In the genomic region with DNA sequence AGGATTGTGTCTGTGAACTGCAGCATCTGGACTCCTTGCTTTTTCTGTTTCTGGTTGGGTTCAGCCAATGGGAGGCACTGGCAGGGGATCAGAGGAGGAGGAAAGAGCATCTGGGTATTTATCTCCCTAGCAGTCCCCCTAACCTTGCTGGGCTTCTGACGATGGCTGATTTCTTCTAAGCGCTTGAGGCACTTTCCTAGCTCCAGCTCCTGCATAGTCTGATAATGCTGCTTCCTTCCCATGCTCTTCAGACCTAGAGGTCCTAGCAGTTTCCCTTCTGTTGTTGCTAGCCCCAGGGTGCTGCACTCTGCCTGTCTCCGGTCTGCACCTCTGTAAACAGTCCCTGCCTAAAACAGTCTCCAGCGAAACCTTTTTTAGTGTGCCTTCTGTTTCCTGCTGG, we compare ENCODE assay signal across 2 cellular contexts.
TF ChIP-seq lines count a peak whose summit lies in the region.

No MANE protein-coding gene starts in this region.

TF ChIP-seq in H1, 55 proteins besides CTCF, POLR2A, EP300 and RAD21:
- TF ChIP-seq NANOG (IDR thresholded peaks at IDR 0.05; ENCODE audit: insufficient read depth, low read depth, low read length, poor library complexity, severe bottlenecking) (no peak), EZH2 (IDR thresholded peaks at IDR 0.05; ENCODE audit: low read depth, low read length, severe bottlenecking) (no peak), SUZ12 (IDR thresholded peaks at IDR 0.05; ENCODE audit: low read length) (no peak), BACH1 (IDR thresholded peaks at IDR 0.05; ENCODE audit: low read length) (no peak), EGR1 (IDR thresholded peaks at IDR 0.05; ENCODE audit: borderline replicate concordance, low read depth, low read length) (no peak), FOSL1 (IDR thresholded peaks at IDR 0.05; ENCODE audit: insufficient read depth, low read depth, low read length) (no peak), ATF2 (IDR thresholded peaks at IDR 0.05; ENCODE audit: low read length) (no peak)

TF ChIP-seq in HepG2, 621 proteins besides CTCF, POLR2A, EP300 and RAD21:
- TF ChIP-seq, protein P1, sequence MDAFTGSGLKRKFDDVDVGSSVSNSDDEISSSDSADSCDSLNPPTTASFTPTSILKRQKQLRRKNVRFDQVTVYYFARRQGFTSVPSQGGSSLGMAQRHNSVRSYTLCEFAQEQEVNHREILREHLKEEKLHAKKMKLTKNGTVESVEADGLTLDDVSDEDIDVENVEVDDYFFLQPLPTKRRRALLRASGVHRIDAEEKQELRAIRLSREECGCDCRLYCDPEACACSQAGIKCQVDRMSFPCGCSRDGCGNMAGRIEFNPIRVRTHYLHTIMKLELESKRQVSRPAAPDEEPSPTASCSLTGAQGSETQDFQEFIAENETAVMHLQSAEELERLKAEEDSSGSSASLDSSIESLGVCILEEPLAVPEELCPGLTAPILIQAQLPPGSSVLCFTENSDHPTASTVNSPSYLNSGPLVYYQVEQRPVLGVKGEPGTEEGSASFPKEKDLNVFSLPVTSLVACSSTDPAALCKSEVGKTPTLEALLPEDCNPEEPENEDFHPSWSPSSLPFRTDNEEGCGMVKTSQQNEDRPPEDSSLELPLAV (CRISPR knock-in tag; conservative IDR thresholded peaks at IDR 0.05; ENCODE audit: low read depth), result no peak
- TF ChIP-seq, protein P2, sequence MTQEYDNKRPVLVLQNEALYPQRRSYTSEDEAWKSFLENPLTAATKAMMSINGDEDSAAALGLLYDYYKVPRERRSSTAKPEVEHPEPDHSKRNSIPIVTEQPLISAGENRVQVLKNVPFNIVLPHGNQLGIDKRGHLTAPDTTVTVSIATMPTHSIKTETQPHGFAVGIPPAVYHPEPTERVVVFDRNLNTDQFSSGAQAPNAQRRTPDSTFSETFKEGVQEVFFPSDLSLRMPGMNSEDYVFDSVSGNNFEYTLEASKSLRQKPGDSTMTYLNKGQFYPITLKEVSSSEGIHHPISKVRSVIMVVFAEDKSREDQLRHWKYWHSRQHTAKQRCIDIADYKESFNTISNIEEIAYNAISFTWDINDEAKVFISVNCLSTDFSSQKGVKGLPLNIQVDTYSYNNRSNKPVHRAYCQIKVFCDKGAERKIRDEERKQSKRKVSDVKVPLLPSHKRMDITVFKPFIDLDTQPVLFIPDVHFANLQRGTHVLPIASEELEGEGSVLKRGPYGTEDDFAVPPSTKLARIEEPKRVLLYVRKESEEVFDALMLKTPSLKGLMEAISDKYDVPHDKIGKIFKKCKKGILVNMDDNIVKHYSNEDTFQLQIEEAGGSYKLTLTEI (CRISPR knock-in tag; conservative IDR thresholded peaks at IDR 0.05), result no peak
- TF ChIP-seq TEAD3 (CRISPR knock-in tag; optimal IDR thresholded peaks at IDR 0.05; ENCODE audit: borderline replicate concordance) (no peak), TSC22D2 (CRISPR knock-in tag; IDR thresholded peaks at IDR 0.05; ENCODE audit: borderline replicate concordance) (no peak), CBX1 (IDR thresholded peaks at IDR 0.05; ENCODE audit: low read depth) (no peak), LRRFIP1 (CRISPR knock-in tag; conservative IDR thresholded peaks at IDR 0.05) (no peak), CHD4 (IDR thresholded peaks at IDR 0.05; ENCODE audit: borderline replicate concordance, low read length) (no peak), TIGD3 (CRISPR knock-in tag; IDR thresholded peaks at IDR 0.05; ENCODE audit: borderline replicate concordance) (no peak), ZNF367 (CRISPR knock-in tag; IDR thresholded peaks at IDR 0.05; ENCODE audit: borderline replicate concordance) (no peak), SP140L (CRISPR knock-in tag; IDR thresholded peaks at IDR 0.05; ENCODE audit: borderline replicate concordance) (no peak), CENPT (CRISPR knock-in tag; IDR thresholded peaks at IDR 0.05; ENCODE audit: low read depth) (no peak), THAP11 (CRISPR knock-in tag; IDR thresholded peaks at IDR 0.05) (no peak), THAP9 (CRISPR knock-in tag; IDR thresholded peaks at IDR 0.05; ENCODE audit: borderline replicate concordance) (no peak), MEIS2 (CRISPR knock-in tag; IDR thresholded peaks at IDR 0.05) (no peak), SIX4 (CRISPR knock-in tag; IDR thresholded peaks at IDR 0.05) (no peak)
- TF ChIP-seq, protein P3, sequence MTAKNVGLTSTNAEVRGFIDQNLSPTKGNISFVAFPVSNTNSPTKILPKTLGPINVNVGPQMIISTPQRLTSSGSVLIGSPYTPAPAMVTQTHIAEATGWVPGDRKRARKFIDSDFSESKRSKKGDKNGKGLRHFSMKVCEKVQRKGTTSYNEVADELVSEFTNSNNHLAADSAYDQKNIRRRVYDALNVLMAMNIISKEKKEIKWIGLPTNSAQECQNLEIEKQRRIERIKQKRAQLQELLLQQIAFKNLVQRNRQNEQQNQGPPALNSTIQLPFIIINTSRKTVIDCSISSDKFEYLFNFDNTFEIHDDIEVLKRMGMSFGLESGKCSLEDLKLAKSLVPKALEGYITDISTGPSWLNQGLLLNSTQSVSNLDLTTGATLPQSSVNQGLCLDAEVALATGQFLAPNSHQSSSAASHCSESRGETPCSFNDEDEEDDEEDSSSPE (CRISPR knock-in tag; IDR thresholded peaks at IDR 0.05), result no peak
